Comparison of ENCODE assay signal across 20 cellular contexts in the genomic region with DNA sequence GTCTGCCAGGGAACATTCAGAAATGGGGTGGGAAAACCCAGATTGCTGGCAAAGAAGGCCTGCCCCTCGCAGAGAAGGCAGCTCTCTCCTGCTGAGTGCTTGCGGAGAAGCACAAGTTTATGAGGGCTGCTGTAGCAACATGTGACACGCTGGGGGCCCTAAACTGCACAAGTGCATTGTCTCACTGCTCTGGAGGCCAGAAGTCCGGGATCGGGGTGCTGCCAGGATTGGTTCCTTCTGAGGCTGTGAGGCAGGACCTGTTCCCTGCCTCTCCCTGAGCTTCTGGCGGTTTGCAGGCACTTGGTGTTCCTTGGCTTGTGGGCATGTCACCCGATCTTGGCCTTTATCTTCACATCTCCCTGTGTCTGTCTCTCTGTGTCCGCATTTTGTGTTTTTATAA.
"Had no signal": no experiment of that assay in that cellular context is flagged by ENCODE, and none has a peak within 500 bp of the region (broad histone marks: within the 10 kb centered on the region; RNA-seq: fewer than 3 reads in every experiment).

No MANE protein-coding gene starts in this region.

- ATAC-seq: activated T-cell treated with anti-CD3 and anti-CD28 coated beads, Interleukin-2, amount 50 U/mL, for 4 hours; left ventricle myocardium superior; stimulated activated memory B cell treated with anti-CD40 and anti-IgM and Interleukin-4, amounts not matched to agents 10 μg/mL and 1 μg/mL and 100 μg/mL, for 72 hours; upper lobe of right lung had no signal

- H3K27ac ChIP-seq: brain microvascular endothelial cell, coronary artery, neural progenitor cell, spleen, upper lobe of right lung had no signal

- H3K9ac ChIP-seq: neural progenitor cell had no signal

- H3K9me3 ChIP-seq: spleen, upper lobe of right lung had no signal

- H3K36me3 Mint-ChIP-seq: memory B cell; naive B cell; neural progenitor cell; stimulated activated memory B cell treated with anti-CD40 and anti-IgM and Interleukin-4, amounts not matched to agents 10 μg/mL and 1 μg/mL and 100 μg/mL, for 72 hours had no signal

- H3K4me3 ChIP-seq: coronary artery, neural progenitor cell, spleen, upper lobe of right lung had no signal

- H3K9me3 Mint-ChIP-seq: activated T-cell treated with anti-CD3 and anti-CD28 coated beads, Interleukin-2, amount 50 U/mL, for 4 hours; central memory CD8-positive, alpha-beta T cell; memory B cell; neural progenitor cell; stimulated activated memory B cell treated with anti-CD40 and anti-IgM and Interleukin-4, amounts not matched to agents 10 μg/mL and 1 μg/mL and 100 μg/mL, for 72 hours had no signal

- DNase-seq: activated CD4-positive, alpha-beta T cell treated with anti-CD3 and anti-CD28 coated beads, Interleukin-2, amount 50 U/mL, for 1 hour; activated CD4-positive, CD25-positive, alpha-beta regulatory T cell treated with anti-CD3 and anti-CD28 coated beads, Interleukin-2, amount 50 U/mL, for 72 hours; activated CD8-positive, alpha-beta memory T cell treated with anti-CD3 and anti-CD28 coated beads, Interleukin-2, amount 50 U/mL, for 4 hours; activated effector memory CD4-positive, alpha-beta T cell treated with Interleukin-2 at 50 U/mL for 16 hours; activated naive CD4-positive, alpha-beta T cell treated with anti-CD3 and anti-CD28 coated beads, Interleukin-2, amount 50 U/mL, for 16 hours; activated T-cell treated with anti-CD3 and anti-CD28 coated beads, Interleukin-2, amount 50 U/mL, for 4 hours; aorta; brain microvascular endothelial cell; kidney glomerular epithelial cell; left ventricle myocardium superior; naive B cell; spleen; stimulated activated CD4-positive, alpha-beta T cell treated with anti-CD3 and anti-CD28 coated beads, Interleukin-4, amount 100 ng/mL, for 4 hours; T-helper 1 cell; upper lobe of right lung had no signal

- H3K4me1 Mint-ChIP-seq: central memory CD8-positive, alpha-beta T cell; memory B cell; naive B cell; stimulated activated memory B cell treated with anti-CD40 and anti-IgM and Interleukin-4, amounts not matched to agents 10 μg/mL and 1 μg/mL and 100 μg/mL, for 72 hours had no signal

- H3K4me3 Mint-ChIP-seq: activated T-cell treated with anti-CD3 and anti-CD28 coated beads, Interleukin-2, amount 50 U/mL, for 4 hours; central memory CD8-positive, alpha-beta T cell; memory B cell; naive B cell; neural progenitor cell; stimulated activated memory B cell treated with anti-CD40 and anti-IgM and Interleukin-4, amounts not matched to agents 10 μg/mL and 1 μg/mL and 100 μg/mL, for 72 hours had no signal

- H3K27me3 ChIP-seq: neural progenitor cell, upper lobe of right lung had no signal

- H3K36me3 ChIP-seq: brain microvascular endothelial cell, neural progenitor cell, spleen, upper lobe of right lung had no signal

- H3K27ac Mint-ChIP-seq: memory B cell; naive B cell; neural progenitor cell; stimulated activated memory B cell treated with anti-CD40 and anti-IgM and Interleukin-4, amounts not matched to agents 10 μg/mL and 1 μg/mL and 100 μg/mL, for 72 hours had no signal

- H3K4me1 ChIP-seq: spleen had no signal
